24 cellular contexts compared by ENCODE assay signal in genomic region chr1:232282541-232282940, GRCh38.
DNase-seq lines count a peak whose midpoint lies in the region; FAIRE-seq and TF ChIP-seq lines count a peak whose summit lies in the region.
"Had no signal": no experiment of that assay in that cellular context is flagged by ENCODE, and none has a peak within 500 bp of the region (broad histone marks: within the 10 kb centered on the region; RNA-seq: fewer than 3 reads in every experiment).

No MANE protein-coding gene starts in this region.

- H3K4me1 Mint-ChIP-seq in type B pancreatic cell (ENCODE audit: unreplicated experiment), result peaks cover 19% of the 10 kb centered on the region
- H3K4me1 Mint-ChIP-seq: CD14-positive monocyte had no signal

- peaks cover 8% of the 10 kb centered on the region for H3K9me3 Mint-ChIP-seq in type B pancreatic cell

- peaks cover 16% of the 10 kb centered on the region for H3K27me3 Mint-ChIP-seq in type B pancreatic cell

- H3K27ac ChIP-seq in keratinocyte (ENCODE audit: control insufficient read depth, insufficient read depth, low read length) (no peak overlapping the region), RWPE1 (no peak overlapping the region)

- dilution Hi-C loops in keratinocyte (cut with MboI; ENCODE audit: extremely low pct_ligation_motif_present, low sequenced_read_pairs), result no loop called here

- CTCF ChIA-PET in RWPE1 (lab: Yijun Ruan, JAX), result no interaction called here

- H3K4me1 ChIP-seq in keratinocyte (ENCODE audit: control insufficient read depth, extremely low read depth, insufficient read depth, low read length), result peaks cover 11% of the 10 kb centered on the region

- no peak for FAIRE-seq in keratinocyte (lab: Jason Lieb, UNC)
- FAIRE-seq: GM18507 had no signal

- no peaks in the 10 kb centered on the region for H3K9me1 ChIP-seq in keratinocyte (ENCODE audit: control insufficient read depth, extremely low read depth, insufficient read depth, low read length)

- no peak overlapping the region for H3K9ac ChIP-seq in keratinocyte (ENCODE audit: control insufficient read depth, extremely low read depth, insufficient read depth, low read length)

- no peaks in the 10 kb centered on the region for H3K79me2 ChIP-seq in keratinocyte (ENCODE audit: control insufficient read depth, insufficient read depth, low read length)

- peaks cover 7% of the 10 kb centered on the region for H3K27me3 ChIP-seq in keratinocyte (ENCODE audit: control insufficient read depth, extremely low read depth, insufficient read depth, low read length)
- H3K27me3 ChIP-seq: BE2C, MG63 had no signal

- TF ChIP-seq CTCF in keratinocyte (optimal IDR thresholded peaks at IDR 0.05 in 1 of 3, IDR thresholded peaks at IDR 0.05 in 1 of 3, conservative IDR thresholded peaks at IDR 0.05 in 1 of 3; ENCODE audit: extremely low read depth in 1 of 3, insufficient read depth in 2 of 3, low read length in 3 of 3), result no peak
- TF ChIP-seq CTCF in type B pancreatic cell (conservative IDR thresholded peaks at IDR 0.05), result no peak
- no peak for TF ChIP-seq CTCF in RWPE1 (conservative IDR thresholded peaks at IDR 0.05; ENCODE audit: low read depth)

- H3K4me3 ChIP-seq in keratinocyte (ENCODE audit: control insufficient read depth in 2 of 3, extremely low read depth in 1 of 3, insufficient read depth in 2 of 3, low read depth in 1 of 3, low read length in 3 of 3), result no peak overlapping the region
- H3K4me3 ChIP-seq: MG63 had no signal

- H3K4me2 ChIP-seq in keratinocyte (ENCODE audit: control insufficient read depth, extremely low read depth, insufficient read depth, low read depth, low read length), result peak overlapping the region; percentile 8

- DNase-seq in HS-27A (ENCODE audit: low read depth), result peak; percentile 34
- peak; percentile 16 for DNase-seq in astrocyte of the hippocampus (ENCODE audit: low read depth, low spot score)
- DNase-seq in keratinocyte (ENCODE audit: low read depth, low spot score), result no peak
- DNase-seq in type B pancreatic cell (ENCODE audit: extremely low spot score, unreplicated experiment), result no peak
- DNase-seq in H4 (ENCODE audit: low spot score), result no peak
- no peak for DNase-seq in anterior cingulate cortex (lab: John Stamatoyannopoulos, UW)
- no peak for DNase-seq in RWPE1 (ENCODE audit: low spot score)
- DNase-seq: BE2C, Calu3, DMS153, H7, IMR-90, KG1, MG63, NCI-H1105 treated with DMSO at 0.1 percent for 48 hours, NCI-H146, NCI-H1930, NCI-H2107, NCI-H446, NCI-H526 treated with DMSO at 0.1 percent for 48 hours, SHP77 treated with DMSO at 0.1 percent for 48 hours, SW 1271 had no signal

- H3K27ac Mint-ChIP-seq in type B pancreatic cell, result peak overlapping the region; percentile 74
- H3K27ac Mint-ChIP-seq: CD14-positive monocyte had no signal

- no peak overlapping the region for H3K4me3 Mint-ChIP-seq in type B pancreatic cell
- H3K4me3 Mint-ChIP-seq: CD14-positive monocyte had no signal

- H4K20me1 ChIP-seq in keratinocyte (ENCODE audit: control insufficient read depth, extremely low read depth, insufficient read depth, low read length), result no peaks in the 10 kb centered on the region

- no peaks in the 10 kb centered on the region for H3K9me3 ChIP-seq in keratinocyte (ENCODE audit: control insufficient read depth, low read depth, low read length)
- H3K9me3 ChIP-seq: BE2C, MG63 had no signal

- no peak overlapping the region for H2AFZ ChIP-seq in keratinocyte (ENCODE audit: control insufficient read depth, low read length)

- POLR2A ChIA-PET in RWPE1 (lab: Yijun Ruan, JAX; ENCODE audit: low non-redundant PET), result no interaction called here

- H3K36me3 Mint-ChIP-seq in type B pancreatic cell, result no peaks in the 10 kb centered on the region
- H3K36me3 Mint-ChIP-seq: CD14-positive monocyte had no signal

- no peaks in the 10 kb centered on the region for H3K36me3 ChIP-seq in keratinocyte (ENCODE audit: control insufficient read depth in 2 of 2, extremely low read depth in 1 of 2, insufficient read depth in 2 of 2, low read length in 2 of 2)
- H3K36me3 ChIP-seq: BE2C, MG63 had no signal

Comparison
In these comparisons a context has a peak if more than half of its experiments do, and no peak if none do; other contexts are left out.
1. DNase-seq: peak in HS-27A (single experiment) and astrocyte of the hippocampus (single experiment); none in keratinocyte (single experiment), type B pancreatic cell (single experiment), H4 (single experiment), anterior cingulate cortex (0 of 58) and RWPE1 (single experiment).